ENCODE assay signal across 27 cellular contexts in genomic region chrX:70426286-70427278, GRCh38. TPM values are rescaled to one million over a fixed set of nuclear protein-coding genes. Genes with fewer than 3 reads are reported as not detected.
"Had no signal": no experiment of that assay in that cellular context is flagged by ENCODE, and none has a peak within 500 bp of the region (broad histone marks: within the 10 kb centered on the region; RNA-seq: fewer than 3 reads in every experiment).

No MANE protein-coding gene starts in this region.

- FAIRE-seq: urothelium cell line had no signal

- DNase-seq: stimulated activated CD4-positive, alpha-beta T cell treated with anti-CD3 and anti-CD28 coated beads, Interleukin-2, amount 100 ng/mL, for 48 hours; stimulated activated CD4-positive, alpha-beta T cell treated with anti-CD3 and anti-CD28 coated beads, Interleukin-4, amount 100 ng/mL, for 1 hour; stimulated activated CD4-positive, alpha-beta T cell treated with anti-CD3 and anti-CD28 coated beads, Interleukin-4, amount 100 ng/mL, for 24 hours; stimulated activated CD4-positive, alpha-beta T cell treated with anti-CD3 and anti-CD28 coated beads, Interleukin-4, amount 100 ng/mL, for 4 hours; stimulated activated CD8-positive, alpha-beta memory T cell treated with anti-CD3 and anti-CD28 coated beads, Interleukin-4, amount 100 ng/mL, for 48 hours; stimulated activated naive B cell treated with anti-CD40 and anti-IgM and Interleukin-4, amounts not matched to agents 10 μg/mL and 1 μg/mL and 100 μg/mL, for 72 hours; stimulated activated naive CD4-positive, alpha-beta T cell; stimulated activated naive CD4-positive, alpha-beta T cell treated with Interleukin-2 at 50 U/mL for 16 hours; stimulated activated naive CD8-positive, alpha-beta T cell treated with anti-CD3 and anti-CD28 coated beads, Interleukin-15, amount 100 ng/mL, for 72 hours; stimulated activated naive CD8-positive, alpha-beta T cell treated with anti-CD3 and anti-CD28 coated beads, Interleukin-15, Interleukin-2, amounts not matched to agents 100 U/mL and 50 U/mL, for 24 hours; stomach; testis; thyroid gland; tibial artery; transverse colon; trophoblast cell; upper lobe of left lung; upper lobe of right lung; uterus had no signal

- ATAC-seq: stimulated activated effector memory CD8-positive, alpha-beta T cell treated with anti-CD3 and anti-CD28 coated beads, Interleukin-12 subunit alpha, Interleukin-12 subunit beta, amount 100 ng/mL, for 72 hours; stimulated activated memory B cell treated with anti-CD40 and anti-IgM and Interleukin-4, amounts not matched to agents 10 μg/mL and 1 μg/mL and 100 μg/mL, for 72 hours; stimulated activated naive B cell treated with anti-CD40 and anti-IgM and Interleukin-4, amounts not matched to agents 10 μg/mL and 1 μg/mL and 100 μg/mL, for 72 hours; stimulated activated naive CD8-positive, alpha-beta T cell treated with anti-CD3 and anti-CD28 coated beads, Interleukin-15, amount 100 ng/mL, for 72 hours; stimulated activated naive CD8-positive, alpha-beta T cell treated with anti-CD3 and anti-CD28 coated beads, Interleukin-15, Interleukin-2, amounts not matched to agents 100 U/mL and 50 U/mL, for 24 hours; upper lobe of right lung had no signal

- H3K27me3 ChIP-seq: suprapubic skin, testis, thyroid gland, transverse colon, upper lobe of left lung, upper lobe of right lung, uterus, vagina had no signal

- H3K9me3 ChIP-seq: stomach, suprapubic skin, testis, thoracic aorta, thyroid gland, tibial artery, tibial nerve, transverse colon, upper lobe of left lung, upper lobe of right lung, uterus, vagina had no signal

- H3K4me3 ChIP-seq: stomach, suprapubic skin, testis, thoracic aorta, thyroid gland, tibial artery, tibial nerve, transverse colon, upper lobe of left lung, upper lobe of right lung, uterus, vagina had no signal

- H3K4me1 ChIP-seq: stomach, suprapubic skin, testis, thyroid gland, tibial nerve, transverse colon, upper lobe of left lung, upper lobe of right lung, uterus, vagina had no signal

- H3K27ac ChIP-seq: stomach, suprapubic skin, testis, thoracic aorta, thyroid gland, tibial artery, tibial nerve, transverse colon, upper lobe of left lung, upper lobe of right lung, uterus, vagina had no signal

- H3K36me3 ChIP-seq: stomach, suprapubic skin, thoracic aorta, thyroid gland, tibial artery, tibial nerve, transverse colon, upper lobe of left lung, upper lobe of right lung, uterus, vagina had no signal

RNA-seq across cellular contexts. Expression of gene GDPD2, which starts 3.5 kb away (rescaled TPM):
- total RNA-seq: subcutaneous adipose tissue, testis, thoracic aorta, thyroid gland, upper lobe of left lung, upper lobe of right lung, vagina had no signal
